Comparison of ENCODE assay signal across 11 cellular contexts in genomic region chr19:869245-870177, GRCh38. TPM values are rescaled to one million over a fixed set of nuclear protein-coding genes. Genes with fewer than 3 reads are reported as not detected.
DNase-seq lines count a peak whose midpoint lies in the region; FAIRE-seq and TF ChIP-seq lines count a peak whose summit lies in the region.
"Had no signal": no experiment of that assay in that cellular context is flagged by ENCODE, and none has a peak within 500 bp of the region (broad histone marks: within the 10 kb centered on the region; RNA-seq: fewer than 3 reads in every experiment).

No MANE protein-coding gene starts in this region.

- peaks cover 40% of the 10 kb centered on the region for H3K36me3 ChIP-seq in mesodermal cell (ENCODE audit: control insufficient read depth, insufficient read depth, low read length)
- no peaks in the 10 kb centered on the region for H3K36me3 ChIP-seq in MM.1S (replicated peaks; ENCODE audit: insufficient read depth, low read length)

- no peaks in the 10 kb centered on the region for H3K27me3 ChIP-seq in MM.1S (replicated peaks; ENCODE audit: insufficient read depth, low read length)

- no peaks in the 10 kb centered on the region for H3K79me2 ChIP-seq in MM.1S (ENCODE audit: low read length)

- H3K9me2 ChIP-seq in MM.1S (replicated peaks; ENCODE audit: insufficient read depth, low read length) = no peaks in the 10 kb centered on the region

- no peak overlapping the region for H3K4me2 ChIP-seq in MM.1S (ENCODE audit: low read depth, low read length)

- H3K27ac ChIP-seq in 22Rv1 = peak overlapping the region; percentile 71
- peak overlapping the region; percentile 66 to 83 for H3K27ac ChIP-seq in coronary artery
- peak overlapping the region; percentile 45 for H3K27ac ChIP-seq in mesodermal cell (ENCODE audit: low read depth, low read length, severe bottlenecking)
- H3K27ac ChIP-seq in MM.1S (ENCODE audit: low read length) = no peak overlapping the region

- H4K20me1 ChIP-seq in MM.1S (ENCODE audit: insufficient read depth, low read length) = no peaks in the 10 kb centered on the region

- H3K9ac ChIP-seq in MM.1S (ENCODE audit: low read length) = no peak overlapping the region

- H2AFZ ChIP-seq in MM.1S (ENCODE audit: low read length) = no peak overlapping the region

- H3F3A ChIP-seq in MM.1S (ENCODE audit: insufficient read depth, low read length) = peaks cover 11% of the 10 kb centered on the region

- H3K9me3 ChIP-seq in mesodermal cell (ENCODE audit: control insufficient read depth, low read length) (no peaks in the 10 kb centered on the region), MM.1S (replicated peaks; ENCODE audit: insufficient read depth, low read length) (no peaks in the 10 kb centered on the region)

- WGBS in mesodermal cell (ENCODE audit: insufficient coverage in 2 of 2), 2 experiments = 83 to 84% methylated on average over 19 to 25 of the region's 29 CpGs

- TF ChIP-seq CTCF in 22Rv1 (IDR thresholded peaks at IDR 0.05) (no peak), coronary artery (IDR thresholded peaks at IDR 0.05) (no peak), MM.1S (IDR thresholded peaks at IDR 0.05; ENCODE audit: low read length) (no peak)

- H3K4me1 ChIP-seq in mesodermal cell (ENCODE audit: control insufficient read depth, insufficient read depth, low read length, poor library complexity, severe bottlenecking) (peaks cover 10% of the 10 kb centered on the region), MM.1S (ENCODE audit: low read length) (0 out of 2 replicates have a peak, but pooled peaks cover 7% of the 10 kb centered on the region)

- DNase-seq in HTR-8/SVneo (ENCODE audit: insufficient read length, low spot score) (peak; percentile 82), coronary artery (ENCODE audit: low spot score) (peak; percentile 89), middle frontal gyrus (ENCODE audit: extremely low spot score, low spot score) (no peak), SIG-M5 treated with dmso at 0.1 percent for 504 hours (lab: John Stamatoyannopoulos, UW; ENCODE audit: unreplicated experiment) (no peak), MM.1S (no peak), COLO668 (lab: John Stamatoyannopoulos, UW; ENCODE audit: unreplicated experiment) (no peak)
- DNase-seq: activated CD4-positive, alpha-beta T cell treated with anti-CD3 and anti-CD28 coated beads for 1 hour; DND-41 had no signal

- H3K4me3 ChIP-seq in coronary artery (no peak overlapping the region), mesodermal cell (ENCODE audit: extremely low read depth, insufficient read depth, low read length, poor library complexity, severe bottlenecking) (no peak overlapping the region), MM.1S (ENCODE audit: low read length) (no peak overlapping the region)

- FAIRE-seq in HTR-8/SVneo (lab: Jason Lieb, UNC) = no peak

RNA-seq across cellular contexts. Expression of gene CFD, which starts 10.0 kb away (rescaled TPM):
- not detected for polyA plus RNA-seq in mesodermal cell (2013, experiment 1 of 2)
- 0.35 TPM for polyA plus RNA-seq in mesodermal cell (2013, experiment 2 of 2)

RNA-seq across cellular contexts. Expression of gene ELANE, which starts 17.4 kb away (rescaled TPM):
- not detected for polyA plus RNA-seq in mesodermal cell (2013, experiment 1 of 2)
- not detected for polyA plus RNA-seq in mesodermal cell (2013, experiment 2 of 2)

RNA-seq across cellular contexts. Expression of gene MED16, which starts 23.5 kb away (rescaled TPM):
- polyA plus RNA-seq in mesodermal cell (2013, experiment 1 of 2) = 69.1 TPM
- 50.7 TPM for polyA plus RNA-seq in mesodermal cell (2013, experiment 2 of 2)

RNA-seq across cellular contexts. Expression of gene RNU6-9, which starts 23.8 kb away (rescaled TPM):
- under 0.01 TPM for polyA plus RNA-seq in mesodermal cell (2013, experiment 1 of 2)
- under 0.01 TPM for polyA plus RNA-seq in mesodermal cell (2013, experiment 2 of 2)
- polyA plus RNA-seq: thymus had no signal

RNA-seq across cellular contexts. Expression of gene PRTN3, which starts 28.7 kb away (rescaled TPM):
- not detected for polyA plus RNA-seq in mesodermal cell (2013, experiment 1 of 2)
- 0.40 TPM for polyA plus RNA-seq in mesodermal cell (2013, experiment 2 of 2)

Comparison
In these comparisons a context has a peak if more than half of its experiments do, and no peak if none do; other contexts are left out.
1. DNase-seq: peak in HTR-8/SVneo (single experiment) and coronary artery (single experiment); none in middle frontal gyrus (single experiment), SIG-M5 treated with dmso at 0.1 percent for 504 hours (single experiment), MM.1S (single experiment) and COLO668 (single experiment).